35 cellular contexts compared by ENCODE assay signal in genomic region chr7:152618427-152618826, GRCh38.
"Had no signal": no experiment of that assay in that cellular context is flagged by ENCODE, and none has a peak within 500 bp of the region (broad histone marks: within the 10 kb centered on the region; RNA-seq: fewer than 3 reads in every experiment).

No MANE protein-coding gene starts in this region.

- H3K9me3 ChIP-seq: MG63 had no signal

- DNase-seq: Karpas-422, Kasumi-1, MG63, MM.1S, MV-4-11, NCI-H1048, NCI-H1092, NCI-H1092 treated with DMSO at 0.1 percent for 48 hours, NCI-H1105, NCI-H1105 treated with DMSO at 0.1 percent for 48 hours, NCI-H1417, NCI-H1417 treated with DMSO at 0.1 percent for 48 hours, NCI-H1436, NCI-H1436 treated with DMSO at 0.1 percent for 48 hours, NCI-H146, NCI-H1694, NCI-H1694 treated with DMSO at 0.1 percent for 48 hours, NCI-H187, NCI-H187 treated with DMSO at 0.1 percent for 48 hours, NCI-H1930, NCI-H2029, NCI-H2029 treated with DMSO at 0.1 percent for 48 hours, NCI-H2081, NCI-H2081 treated with DMSO at 0.1 percent for 48 hours, NCI-H2107, NCI-H2171, NCI-H2171 treated with DMSO at 0.1 percent for 48 hours, NCI-H2227 treated with DMSO at 0.1 percent for 48 hours, NCI-H226, NCI-H345, NCI-H446, NCI-H446 treated with DMSO at 0.1 percent for 48 hours, NCI-H510A, NCI-H510A treated with DMSO at 0.1 percent for 48 hours, NCI-H524 had no signal

- H3K36me3 ChIP-seq: MG63 had no signal

- H3K4me3 ChIP-seq: MG63 had no signal

- H3K27me3 ChIP-seq: MG63 had no signal
